In genomic region chr4:71559957-71560541, GRCh38 we compare ENCODE assay signal across 20 cellular contexts.
DNase-seq lines count a peak whose midpoint lies in the region; ATAC-seq, FAIRE-seq and TF ChIP-seq lines count a peak whose summit lies in the region.
"Had no signal": no experiment of that assay in that cellular context is flagged by ENCODE, and none has a peak within 500 bp of the region (broad histone marks: within the 10 kb centered on the region; RNA-seq: fewer than 3 reads in every experiment).

No MANE protein-coding gene starts in this region.

- intact Hi-C loops in PC-9 (cut with micrococcal nuclease; ENCODE audit: unreplicated experiment) (no loop called here), pancreas (cut with DNase I) (no loop called here), A673 (cut with micrococcal nuclease; ENCODE audit: unreplicated experiment) (loop anchor here (10.0 kb wide), 2 partner anchors 155 to 375 kb away; no protein-coding TSS in a partner anchor), thyroid gland (cut with DNase I) (no loop called here)

- CTCF ChIA-PET in PC-9 (lab: Charles Lee) = no interaction called here
- CTCF ChIA-PET in A673 (lab: Charles Lee) = no interaction called here

- FAIRE-seq in pancreas (lab: Jason Lieb, UNC) = no peak
- FAIRE-seq: H54 had no signal

- no TSS peak for BruUV-seq in PC-9 (replicated peaks; lab: Mats Ljungman, UMichigan)
- BruUV-seq in A673 (replicated peaks; lab: Mats Ljungman, UMichigan) = no TSS peak

- no peak for TF ChIP-seq CTCF in PC-9 (conservative IDR thresholded peaks at IDR 0.05)
- no peak for TF ChIP-seq CTCF in epithelial cell of esophagus (IDR thresholded peaks at IDR 0.05; ENCODE audit: insufficient read depth, low read depth, low read length, missing control alignments)
- no peak for TF ChIP-seq CTCF in pancreas (IDR thresholded peaks at IDR 0.05)
- no peak for TF ChIP-seq CTCF in A673 (conservative IDR thresholded peaks at IDR 0.05; ENCODE audit: low read depth, low read length)
- no peak for TF ChIP-seq CTCF in thyroid gland (IDR thresholded peaks at IDR 0.05)

- no peaks in the 10 kb centered on the region for H3K27me3 ChIP-seq in PC-9 (ENCODE audit: insufficient read depth, low read depth)
- no peaks in the 10 kb centered on the region for H3K27me3 ChIP-seq in pancreas
- H3K27me3 ChIP-seq in A673 (replicated peaks; ENCODE audit: insufficient read depth, low read depth, low read length, poor library complexity) = no peaks in the 10 kb centered on the region
- no peaks in the 10 kb centered on the region for H3K27me3 ChIP-seq in thyroid gland
- no peaks in the 10 kb centered on the region for H3K27me3 ChIP-seq in MG63
- H3K27me3 ChIP-seq: ascending aorta, BE2C, neural progenitor cell, sigmoid colon, upper lobe of left lung had no signal

- no peak overlapping the region for H3K4me2 ChIP-seq in PC-9
- H3K4me2 ChIP-seq: neural progenitor cell had no signal

- H3K27ac ChIP-seq in PC-9 = no peak overlapping the region
- H3K27ac ChIP-seq in pancreas = peak overlapping the region in 2 of 4 donors; percentile 24 to 34
- no peak overlapping the region for H3K27ac ChIP-seq in A673 (ENCODE audit: low read depth, low read length, poor library complexity, severe bottlenecking)
- no peak overlapping the region for H3K27ac ChIP-seq in thyroid gland
- H3K27ac ChIP-seq: ascending aorta, neural progenitor cell, sigmoid colon, upper lobe of left lung, VCaP had no signal

- H3F3A ChIP-seq in PC-9 (ENCODE audit: insufficient read depth, low read depth) = no peaks in the 10 kb centered on the region

- POLR2A ChIA-PET in PC-9 (lab: Charles Lee; ENCODE audit: unreplicated experiment) (no interaction called here), A673 (lab: Charles Lee; ENCODE audit: low non-redundant PET) (no interaction called here)

- no peaks in the 10 kb centered on the region for H3K9me2 ChIP-seq in PC-9 (ENCODE audit: insufficient read depth)

- peak in 3 of 4 donors; percentile 30 to 70 (median 63) for ATAC-seq in pancreas
- ATAC-seq in HG02623 (IDR thresholded peaks at IDR 0.05; ENCODE audit: unreplicated experiment) = no peak
- ATAC-seq: Panc1; stimulated activated memory B cell treated with anti-CD40 and anti-IgM and Interleukin-4, amounts not matched to agents 10 μg/mL and 1 μg/mL and 100 μg/mL, for 72 hours had no signal

- H3K79me2 ChIP-seq in PC-9 (ENCODE audit: low read depth) = no peaks in the 10 kb centered on the region

- TF ChIP-seq POLR2A in thyroid gland (IDR thresholded peaks at IDR 0.05) = no peak

- H3K36me3 ChIP-seq in PC-9 (ENCODE audit: low read depth) (no peaks in the 10 kb centered on the region), pancreas (peaks cover 0 to 6% (median 0%) of the 10 kb centered on the region in 3 donors), A673 (ENCODE audit: insufficient read depth, low read length, poor library complexity, severe bottlenecking) (no peaks in the 10 kb centered on the region), thyroid gland (no peaks in the 10 kb centered on the region), MG63 (no peaks in the 10 kb centered on the region)
- H3K36me3 ChIP-seq: ascending aorta, BE2C, neural progenitor cell, sigmoid colon, upper lobe of left lung had no signal

- peak overlapping the region; percentile 64 for H2AFZ ChIP-seq in PC-9
- H2AFZ ChIP-seq: neural progenitor cell had no signal

- 0% methylated on average over 1 of the region's 1 CpG for WGBS in pancreas, 2 donors
- WGBS in thyroid gland, 2 donors = 0 to 2% methylated on average over 1 of the region's 1 CpG

- DNase-seq in ELR (ENCODE audit: low read depth) (peak; percentile 66), PC-9 (no peak), epithelial cell of esophagus (ENCODE audit: low read depth) (peak; percentile 36), pancreas (no peak), A673 (ENCODE audit: low spot score) (no peak), thyroid gland (no peak), MG63 (no peak)
- DNase-seq: BE2C, DMS 273 treated with DMSO at 0.1 percent for 48 hours, NCI-H510A, sigmoid colon, SW 1271, upper lobe of left lung had no signal

- H3K4me1 ChIP-seq in PC-9 (replicated peaks; ENCODE audit: insufficient read depth) (no peaks in the 10 kb centered on the region), pancreas (no peaks in the 10 kb centered on the region), A673 (ENCODE audit: insufficient read depth, low read length, poor library complexity, severe bottlenecking) (no peaks in the 10 kb centered on the region), thyroid gland (no peaks in the 10 kb centered on the region)
- H3K4me1 ChIP-seq: ascending aorta, BE2C, neural progenitor cell, sigmoid colon, upper lobe of left lung had no signal

- no peak overlapping the region for H3K4me3 ChIP-seq in PC-9
- H3K4me3 ChIP-seq in epithelial cell of esophagus (ENCODE audit: low read length) = no peak overlapping the region
- no peak overlapping the region for H3K4me3 ChIP-seq in pancreas
- H3K4me3 ChIP-seq in A673 (ENCODE audit: low read depth, low read length, poor library complexity, severe bottlenecking) = no peak overlapping the region
- H3K4me3 ChIP-seq in thyroid gland (replicated peaks in 1 of 3) = no peak overlapping the region
- no peak overlapping the region for H3K4me3 ChIP-seq in MG63
- H3K4me3 ChIP-seq: ascending aorta, neural progenitor cell, sigmoid colon, upper lobe of left lung had no signal

- H3K9me3 ChIP-seq in PC-9 (ENCODE audit: insufficient read depth, low read depth) (no peaks in the 10 kb centered on the region), pancreas (no peaks in the 10 kb centered on the region), A673 (ENCODE audit: low read depth, low read length, poor library complexity, severe bottlenecking) (no peaks in the 10 kb centered on the region), thyroid gland (no peaks in the 10 kb centered on the region), MG63 (no peaks in the 10 kb centered on the region)
- H3K9me3 ChIP-seq: ascending aorta, BE2C, sigmoid colon, upper lobe of left lung had no signal

- H4K20me1 ChIP-seq in PC-9 (ENCODE audit: insufficient read depth) = no peaks in the 10 kb centered on the region

Comparison
In these comparisons a context has a peak if more than half of its experiments do, and no peak if none do; other contexts are left out.
1. DNase-seq: peak in ELR (single experiment) and epithelial cell of esophagus (single experiment); none in PC-9 (0 of 2), pancreas (0 of 6), A673 (single experiment), thyroid gland (0 of 2) and MG63 (single experiment).